In genomic region chr22:47604563-47604962, GRCh38 we compare ENCODE assay signal across 26 cellular contexts.
"Had no signal": no experiment of that assay in that cellular context is flagged by ENCODE, and none has a peak within 500 bp of the region (broad histone marks: within the 10 kb centered on the region; RNA-seq: fewer than 3 reads in every experiment).

No MANE protein-coding gene starts in this region.

- H3K4me1 ChIP-seq: esophagus squamous epithelium, heart right ventricle, left ventricle myocardium inferior, right lobe of liver, thyroid gland had no signal

- DNase-seq: activated CD4-positive, alpha-beta T cell treated with anti-CD3 and anti-CD28 coated beads for 36 hours; activated CD4-positive, CD25-positive, alpha-beta regulatory T cell; activated CD8-positive, alpha-beta T cell treated with anti-CD3 and anti-CD28 coated beads, Interleukin-2, amount 10 ng/mL, durations not matched to agents 7 days and 5 days; activated gamma-delta T cell treated with Interleukin-2 at 50 U/mL for 16 hours; activated naive CD4-positive, alpha-beta T cell treated with anti-CD3 and anti-CD28 coated beads, Interleukin-2, amount 50 U/mL, for 16 hours; amniotic stem cell; caudate nucleus; effector CD4-positive, alpha-beta T cell; esophagus squamous epithelium; foreskin melanocyte; heart right ventricle; left ventricle myocardium inferior; mesendoderm; mucosa of descending colon; small intestine; stimulated activated CD4-positive, alpha-beta T cell treated with anti-CD3 and anti-CD28 coated beads, Interleukin-4, amount 100 ng/mL, for 4 hours; stimulated activated CD8-positive, alpha-beta memory T cell treated with anti-CD3 and anti-CD28 coated beads, Interleukin-4, amount 100 ng/mL, for 48 hours; stimulated activated naive CD8-positive, alpha-beta T cell treated with anti-CD3 and anti-CD28 coated beads, Interleukin-15, amount 100 ng/mL, for 72 hours; T-helper 1 cell; thyroid gland had no signal

- ATAC-seq: activated CD4-positive, alpha-beta T cell treated with anti-CD3 and anti-CD28 coated beads for 36 hours; activated CD8-positive, alpha-beta T cell treated with anti-CD3 and anti-CD28 coated beads, Interleukin-2, amount 10 ng/mL, durations not matched to agents 7 days and 5 days; heart right ventricle; mucosa of descending colon; natural killer cell treated with Interleukin-12 subunit alpha and Interleukin-12 subunit beta and Interleukin-15 and Interleukin-18, amount 100 ng/mL, for 72 hours; right lobe of liver; stimulated activated memory B cell treated with anti-CD40 and anti-IgM and Interleukin-4, amounts not matched to agents 10 μg/mL and 1 μg/mL and 100 μg/mL, for 72 hours; stimulated activated naive CD8-positive, alpha-beta T cell treated with anti-CD3 and anti-CD28 coated beads, Interleukin-15, amount 100 ng/mL, for 72 hours had no signal

- H3K36me3 ChIP-seq: esophagus squamous epithelium, heart right ventricle, left ventricle myocardium inferior, ovary, right lobe of liver, thyroid gland had no signal

- H3K27ac ChIP-seq: epithelial cell of prostate, esophagus squamous epithelium, heart right ventricle, left ventricle myocardium inferior, ovary, right lobe of liver, thyroid gland had no signal

- H3K4me3 ChIP-seq: esophagus squamous epithelium, heart right ventricle, left ventricle myocardium inferior, lung, mucosa of descending colon, ovary, right lobe of liver, thyroid gland had no signal

- H3K9me3 ChIP-seq: esophagus squamous epithelium, mucosa of descending colon, ovary, right lobe of liver, thyroid gland had no signal

- H3K27me3 ChIP-seq: ovary, right lobe of liver, thyroid gland had no signal
